8 cellular contexts compared by ENCODE assay signal in genomic region chr6:166707045-166707444, GRCh38.
DNase-seq lines count a peak whose midpoint lies in the region; ATAC-seq, FAIRE-seq and TF ChIP-seq lines count a peak whose summit lies in the region.

No MANE protein-coding gene starts in this region.

- in situ Hi-C loops in GM13977 (cut with MboI; ENCODE audit: low pct_unique_long_range_greater_than_20kb, low sequenced_read_pairs, unreplicated experiment) = no loop called here

- TF ChIP-seq POLR2A in right lobe of liver (IDR thresholded peaks at IDR 0.05) = no peak

- H3K27ac ChIP-seq in AG04450 (ENCODE audit: low read depth, low read length) (no peak overlapping the region), right lobe of liver (no peak overlapping the region)

- peaks cover 3% of the 10 kb centered on the region; the same call in 1 of the 2 replicates for H3K9me3 ChIP-seq in AG04450 (ENCODE audit: control insufficient read depth, insufficient read depth, low read length)
- H3K9me3 ChIP-seq in right lobe of liver = no peaks in the 10 kb centered on the region

- TF ChIP-seq CTCF in AG04450 (IDR thresholded peaks at IDR 0.05; ENCODE audit: low read depth, low read length) (peak; percentile 36), GM13977 (IDR thresholded peaks at IDR 0.05; ENCODE audit: extremely low read depth, insufficient read depth, missing control alignments) (peak; percentile 53), bronchial epithelial cell (IDR thresholded peaks at IDR 0.05; ENCODE audit: insufficient read depth, low read length, severe bottlenecking) (peak; percentile 57), right lobe of liver (IDR thresholded peaks at IDR 0.05) (peak; percentile 38 to 51 (median 46))

- FAIRE-seq in bronchial epithelial cell (lab: Jason Lieb, UNC) = no peak

- H3K36me3 ChIP-seq in bronchial epithelial cell (ENCODE audit: control insufficient read depth, insufficient read depth, low read length) (no peaks in the 10 kb centered on the region), right lobe of liver (no peaks in the 10 kb centered on the region)

- POLR2A ChIA-PET in AG04450 (lab: Yijun Ruan, JAX) = no interaction called here

- ATAC-seq in right lobe of liver (peak; percentile 94 to 98 (median 96)), HG03108 (IDR thresholded peaks at IDR 0.05; ENCODE audit: unreplicated experiment) (no peak), HG02623 (IDR thresholded peaks at IDR 0.05; ENCODE audit: unreplicated experiment) (no peak)

- DNase-seq in AG04450 (ENCODE audit: low read depth, low spot score) (no peak), GM13977 (ENCODE audit: low spot score) (peak; percentile 50), NCI-H2107 treated with DMSO at 0.1 percent for 48 hours (lab: John Stamatoyannopoulos, UW; ENCODE audit: unreplicated experiment) (peak; percentile 20), bronchial epithelial cell (ENCODE audit: low read depth) (peak; percentile 32), right lobe of liver (peak; percentile 66 to 82 (median 72)), DMS79 (lab: John Stamatoyannopoulos, UW) (no peak)

- H3K4me1 ChIP-seq in right lobe of liver = peaks cover 0 to 6% (median 0%) of the 10 kb centered on the region in 4 donors

- CTCF ChIA-PET in AG04450 (lab: Charles Lee) = no interaction called here

- H3K4me3 ChIP-seq in AG04450 (ENCODE audit: low read depth, low read length) (no peak overlapping the region), bronchial epithelial cell (ENCODE audit: low read depth, low read length) (no peak overlapping the region), right lobe of liver (no peak overlapping the region)

- under 1% methylated on average over 8 of the region's 10 CpGs for WGBS in right lobe of liver (ENCODE audit: insufficient coverage, low coverage, low lambda C conversion rate, missing lambda C conversion rate)

- H3K27me3 ChIP-seq in AG04450 (ENCODE audit: control insufficient read depth, insufficient read depth, low read length) (peaks cover 17% of the 10 kb centered on the region), bronchial epithelial cell (ENCODE audit: control insufficient read depth, insufficient read depth, low read length) (no peaks in the 10 kb centered on the region), right lobe of liver (no peaks in the 10 kb centered on the region)

- intact Hi-C loops in right lobe of liver (cut with DNase I) = no loop called here

Comparison
In these comparisons a context has a peak if more than half of its experiments do, and no peak if none do; other contexts are left out.
1. DNase-seq: peak in GM13977 (single experiment), NCI-H2107 treated with DMSO at 0.1 percent for 48 hours (single experiment), bronchial epithelial cell (single experiment) and right lobe of liver (3 of 3); none in AG04450 (single experiment) and DMS79 (single experiment).
2. ATAC-seq: peak in right lobe of liver (4 of 4); none in HG03108 (single experiment) and HG02623 (single experiment).
3. Peak in every context shown above with its lines, with median percentiles within 50 percentile points of each other: CTCF ChIP-seq.